Comparison of ENCODE assay signal across 15 cellular contexts in the genomic region with DNA sequence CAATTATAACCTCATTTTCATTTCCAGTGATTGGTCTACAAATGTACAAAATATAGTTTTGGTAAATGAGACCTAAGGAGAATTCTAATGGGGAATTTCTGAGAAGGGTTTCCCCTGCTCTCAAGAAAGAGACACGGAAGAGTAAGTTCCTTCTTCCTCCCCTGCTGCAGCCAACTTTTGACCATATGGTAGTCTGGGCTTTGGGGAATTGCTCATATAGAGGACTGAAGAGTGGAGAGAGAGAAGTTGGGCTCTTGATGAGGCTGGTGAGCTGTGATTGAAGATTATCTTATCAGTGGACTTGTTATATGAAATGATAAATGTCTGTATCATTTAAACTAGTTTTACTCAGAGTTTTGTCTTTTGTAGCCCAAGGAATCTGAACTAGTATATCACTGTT. TPM values are rescaled to one million over a fixed set of nuclear protein-coding genes. Genes with fewer than 3 reads are reported as not detected.
DNase-seq lines count a peak whose midpoint lies in the region; ATAC-seq and TF ChIP-seq lines count a peak whose summit lies in the region.
"Had no signal": no experiment of that assay in that cellular context is flagged by ENCODE, and none has a peak within 500 bp of the region (broad histone marks: within the 10 kb centered on the region; RNA-seq: fewer than 3 reads in every experiment).

No MANE protein-coding gene starts in this region.

- no peak for TF ChIP-seq POLR2A in upper lobe of left lung (IDR thresholded peaks at IDR 0.05)

- peak overlapping the region; percentile 89 for H3K4me3 Mint-ChIP-seq in activated naive CD4-positive, alpha-beta T cell treated with anti-CD3 and anti-CD28 coated beads, Interleukin-2, amount 50 U/mL, for 24 hours
- H3K4me3 Mint-ChIP-seq in activated naive CD8-positive, alpha-beta T cell, result peak overlapping the region; percentile 90
- H3K4me3 Mint-ChIP-seq in glutamatergic neuron (ENCODE audit: unreplicated experiment), result no peak overlapping the region

- no peak for TF ChIP-seq EP300 in upper lobe of left lung (IDR thresholded peaks at IDR 0.05)

- no peaks in the 10 kb centered on the region for H3K36me3 ChIP-seq in upper lobe of left lung
- H3K36me3 ChIP-seq: heart right ventricle had no signal

- 53 to 64% methylated on average over 1 of the region's 1 CpG for WGBS in upper lobe of left lung, 2 donors

- no peak for ATAC-seq in activated naive CD4-positive, alpha-beta T cell treated with anti-CD3 and anti-CD28 coated beads, Interleukin-2, amount 50 U/mL, for 72 hours
- ATAC-seq in upper lobe of left lung (ENCODE audit: low FRiP score in 2 of 2), result no peak
- ATAC-seq: heart right ventricle had no signal

- H3K27me3 ChIP-seq in upper lobe of left lung, result no peaks in the 10 kb centered on the region
- H3K27me3 ChIP-seq: heart right ventricle had no signal

- no peak overlapping the region for H3K27ac ChIP-seq in upper lobe of left lung
- H3K27ac ChIP-seq in caudate nucleus (ENCODE audit: low read depth, low read length), result no peak overlapping the region
- H3K27ac ChIP-seq: RWPE1 had no signal

- DNase-seq in activated naive CD4-positive, alpha-beta T cell treated with anti-CD3 and anti-CD28 coated beads, Interleukin-2, amount 50 U/mL, for 72 hours (ENCODE audit: low spot score in 2 of 2), result no peak
- DNase-seq in MV-4-11 (lab: John Stamatoyannopoulos, UW) (peak; percentile 55), upper lobe of left lung (no peak), glutamatergic neuron (no peak), caudate nucleus (lab: John Stamatoyannopoulos, UW) (no peak), LoVo (ENCODE audit: low spot score) (no peak)
- DNase-seq: activated CD4-positive, alpha-beta T cell treated with anti-CD3 and anti-CD28 coated beads for 48 hours; C1 segment of cervical spinal cord; heart right ventricle; NCI-H2029 treated with DMSO at 0.1 percent for 48 hours; posterior cingulate gyrus; stimulated activated CD4-positive, alpha-beta T cell treated with anti-CD3 and anti-CD28 coated beads, Interleukin-4, amount 100 ng/mL, for 24 hours had no signal

- no peak overlapping the region for H3K27ac Mint-ChIP-seq in activated naive CD4-positive, alpha-beta T cell treated with anti-CD3 and anti-CD28 coated beads, Interleukin-2, amount 50 U/mL, for 24 hours
- H3K27ac Mint-ChIP-seq in activated naive CD4-positive, alpha-beta T cell treated with anti-CD3 and anti-CD28 coated beads, Interleukin-2, amount 50 U/mL, for 72 hours, result no peak overlapping the region
- H3K27ac Mint-ChIP-seq in activated naive CD8-positive, alpha-beta T cell, result peak overlapping the region; percentile 87
- H3K27ac Mint-ChIP-seq in glutamatergic neuron (ENCODE audit: unreplicated experiment), result no peak overlapping the region

- no peaks in the 10 kb centered on the region for H3K27me3 Mint-ChIP-seq in activated naive CD4-positive, alpha-beta T cell treated with anti-CD3 and anti-CD28 coated beads, Interleukin-2, amount 50 U/mL, for 24 hours
- no peaks in the 10 kb centered on the region for H3K27me3 Mint-ChIP-seq in activated naive CD8-positive, alpha-beta T cell
- H3K27me3 Mint-ChIP-seq in glutamatergic neuron (ENCODE audit: unreplicated experiment), result peaks cover 13% of the 10 kb centered on the region

- H3K36me3 Mint-ChIP-seq in activated naive CD4-positive, alpha-beta T cell treated with anti-CD3 and anti-CD28 coated beads, Interleukin-2, amount 50 U/mL, for 24 hours, result peaks cover 5% of the 10 kb centered on the region
- peaks cover 3 to 21% of the 10 kb centered on the region in 2 donors for H3K36me3 Mint-ChIP-seq in activated naive CD4-positive, alpha-beta T cell treated with anti-CD3 and anti-CD28 coated beads, Interleukin-2, amount 50 U/mL, for 72 hours
- H3K36me3 Mint-ChIP-seq in activated naive CD8-positive, alpha-beta T cell, result peaks cover 7% of the 10 kb centered on the region
- no peaks in the 10 kb centered on the region for H3K36me3 Mint-ChIP-seq in glutamatergic neuron (ENCODE audit: unreplicated experiment)

- H3K9me3 Mint-ChIP-seq in activated naive CD4-positive, alpha-beta T cell treated with anti-CD3 and anti-CD28 coated beads, Interleukin-2, amount 50 U/mL, for 24 hours, result no peaks in the 10 kb centered on the region
- H3K9me3 Mint-ChIP-seq in activated naive CD4-positive, alpha-beta T cell treated with anti-CD3 and anti-CD28 coated beads, Interleukin-2, amount 50 U/mL, for 72 hours, result peaks cover 0 to 5% of the 10 kb centered on the region in 2 donors
- no peaks in the 10 kb centered on the region for H3K9me3 Mint-ChIP-seq in activated naive CD8-positive, alpha-beta T cell (ENCODE audit: low read depth)
- peaks cover 8% of the 10 kb centered on the region for H3K9me3 Mint-ChIP-seq in glutamatergic neuron (ENCODE audit: unreplicated experiment)

- no peak overlapping the region for H3K4me3 ChIP-seq in upper lobe of left lung
- H3K4me3 ChIP-seq: heart right ventricle had no signal

- no peaks in the 10 kb centered on the region for H3K9me3 ChIP-seq in upper lobe of left lung
- H3K9me3 ChIP-seq: heart right ventricle had no signal

- no peak for TF ChIP-seq CTCF in upper lobe of left lung (IDR thresholded peaks at IDR 0.05)
- no peak for TF ChIP-seq CTCF in glutamatergic neuron (IDR thresholded peaks at IDR 0.05; ENCODE audit: partially characterized antibody, unreplicated experiment)

- H3K4me1 ChIP-seq in upper lobe of left lung, result peaks cover 16 to 21% (median 18%) of the 10 kb centered on the region in 4 donors

- H3K4me1 Mint-ChIP-seq in activated naive CD4-positive, alpha-beta T cell treated with anti-CD3 and anti-CD28 coated beads, Interleukin-2, amount 50 U/mL, for 24 hours, result peaks cover 66% of the 10 kb centered on the region
- H3K4me1 Mint-ChIP-seq in activated naive CD8-positive, alpha-beta T cell (ENCODE audit: low read depth), result peaks cover 65% of the 10 kb centered on the region
- H3K4me1 Mint-ChIP-seq in glutamatergic neuron (ENCODE audit: low read depth, unreplicated experiment), result peaks cover 25% of the 10 kb centered on the region

RNA-seq across cellular contexts. Expression of a gene that starts 4.3 kb away (rescaled TPM):
- total RNA-seq in activated naive CD4-positive, alpha-beta T cell treated with anti-CD3 and anti-CD28 coated beads, Interleukin-2, amount 50 U/mL, for 72 hours, result 10 to 100 TPM; 60.4 to 64.7 TPM
- total RNA-seq in upper lobe of left lung (10 to 100 TPM; 28.9 to 67.2 (median 42.7) TPM), glutamatergic neuron (ENCODE audit: unreplicated experiment) (9.3 TPM)

RNA-seq across cellular contexts. Expression of a gene that starts 55.3 kb away (rescaled TPM):
- 10 to 100 TPM; 34.4 to 87.8 TPM for total RNA-seq in activated naive CD4-positive, alpha-beta T cell treated with anti-CD3 and anti-CD28 coated beads, Interleukin-2, amount 50 U/mL, for 72 hours
- 10 to 100 TPM; 19.9 to 24.8 (median 22.1) TPM for total RNA-seq in upper lobe of left lung
- total RNA-seq in glutamatergic neuron (ENCODE audit: unreplicated experiment), result not detected

Comparison
In these comparisons a context has a peak if more than half of its experiments do, and no peak if none do; other contexts are left out.
1. RNA of a gene that starts 55.3 kb away (total RNA-seq): 34.4 to 87.8 TPM in activated naive CD4-positive, alpha-beta T cell treated with anti-CD3 and anti-CD28 coated beads, Interleukin-2, amount 50 U/mL, for 72 hours and 19.9 to 24.8 TPM in upper lobe of left lung; not detected in glutamatergic neuron (single experiment); every median in the first group is over 10 times any median in the second.